Comparison of ENCODE assay signal across 13 cellular contexts in genomic region chr7:50962281-50962883, GRCh38.
DNase-seq lines count a peak whose midpoint lies in the region; ATAC-seq, FAIRE-seq and TF ChIP-seq lines count a peak whose summit lies in the region.
"Had no signal": no experiment of that assay in that cellular context is flagged by ENCODE, and none has a peak within 500 bp of the region (broad histone marks: within the 10 kb centered on the region; RNA-seq: fewer than 3 reads in every experiment).

No MANE protein-coding gene starts in this region.

- ATAC-seq in GM18868 (IDR thresholded peaks at IDR 0.05; ENCODE audit: unreplicated experiment) (peak; percentile 26), GM18907 (IDR thresholded peaks at IDR 0.05; ENCODE audit: unreplicated experiment) (no peak), HG02798 (IDR thresholded peaks at IDR 0.05; ENCODE audit: poor library complexity, unreplicated experiment) (no peak)

- H3K27ac ChIP-seq in C4-2B, result peak overlapping the region; percentile 75
- peak overlapping the region; percentile 14 for H3K27ac ChIP-seq in endothelial cell of umbilical vein (ENCODE audit: insufficient read depth, low read depth, low read length)
- H3K27ac ChIP-seq in ovary, result no peak overlapping the region
- H3K27ac ChIP-seq: prostate gland had no signal

- TF ChIP-seq EP300 in ovary (IDR thresholded peaks at IDR 0.05), result no peak

- H3K36me3 ChIP-seq in endothelial cell of umbilical vein (ENCODE audit: control insufficient read depth in 2 of 2, extremely low read depth in 1 of 2, insufficient read depth in 2 of 2, low read length in 2 of 2), result no peaks in the 10 kb centered on the region
- H3K36me3 ChIP-seq in ovary, result no peaks in the 10 kb centered on the region
- H3K36me3 ChIP-seq: prostate gland had no signal

- H3K79me2 ChIP-seq in endothelial cell of umbilical vein (ENCODE audit: control insufficient read depth, insufficient read depth, low read length), result no peaks in the 10 kb centered on the region

- no peaks in the 10 kb centered on the region for H3K9me1 ChIP-seq in endothelial cell of umbilical vein (replicated peaks; ENCODE audit: control insufficient read depth, extremely low read depth, insufficient read depth, low read length)

- no peak overlapping the region for H3K4me3 ChIP-seq in endothelial cell of umbilical vein (replicated peaks in 1 of 3; ENCODE audit: insufficient read depth in 1 of 3, low read depth in 1 of 3, low read length in 3 of 3)
- no peak overlapping the region for H3K4me3 ChIP-seq in ovary
- H3K4me3 ChIP-seq: prostate gland had no signal

- H4K20me1 ChIP-seq in endothelial cell of umbilical vein (replicated peaks; ENCODE audit: control insufficient read depth, extremely low read depth, insufficient read depth, low read length), result no peaks in the 10 kb centered on the region

- no peak overlapping the region for H3K4me2 ChIP-seq in endothelial cell of umbilical vein (ENCODE audit: insufficient read depth, low read length)

- H3K27me3 ChIP-seq in endothelial cell of umbilical vein (ENCODE audit: control insufficient read depth in 2 of 2, insufficient read depth in 2 of 2, low read length in 2 of 2) (no peaks in the 10 kb centered on the region), ovary (no peaks in the 10 kb centered on the region)

- DNase-seq in LHCN-M2 (ENCODE audit: low read depth) (peak; percentile 10), endothelial cell of umbilical vein (ENCODE audit: low read depth, low spot score) (no peak), NCI-H2196 treated with DMSO at 0.1 percent for 48 hours (lab: John Stamatoyannopoulos, UW; ENCODE audit: unreplicated experiment) (no peak), ovary (no peak)
- DNase-seq: activated CD8-positive, alpha-beta memory T cell treated with anti-CD3 and anti-CD28 coated beads for 24 hours; activated gamma-delta T cell; GDM1; MV-4-11 had no signal

- H2AFZ ChIP-seq in endothelial cell of umbilical vein (ENCODE audit: low read depth, low read length), result no peak overlapping the region

- no peak for TF ChIP-seq POLR2A in endothelial cell of umbilical vein (IDR thresholded peaks at IDR 0.05; ENCODE audit: low read depth, low read length)
- TF ChIP-seq POLR2A in ovary (IDR thresholded peaks at IDR 0.05), result no peak

- dilution Hi-C loops in endothelial cell of umbilical vein (cut with MboI; ENCODE audit: extremely low pct_ligation_motif_present, low sequenced_read_pairs), result no loop called here

- TF ChIP-seq CTCF in C4-2B (conservative IDR thresholded peaks at IDR 0.05) (no peak), endothelial cell of umbilical vein (IDR thresholded peaks at IDR 0.05; ENCODE audit: extremely low read depth in 1 of 2, insufficient read depth in 1 of 2, low read depth in 1 of 2, low read length in 2 of 2) (no peak), ovary (IDR thresholded peaks at IDR 0.05) (no peak)

- peaks cover 35% of the 10 kb centered on the region for H3K4me1 ChIP-seq in endothelial cell of umbilical vein (ENCODE audit: control insufficient read depth, extremely low read depth, insufficient read depth, low read length)
- H3K4me1 ChIP-seq in ovary (ENCODE audit: insufficient read depth), result no peaks in the 10 kb centered on the region
- H3K4me1 ChIP-seq: prostate gland had no signal

- peak; percentile 4 for FAIRE-seq in endothelial cell of umbilical vein (lab: Jason Lieb, UNC)

- H3K9ac ChIP-seq in endothelial cell of umbilical vein (replicated peaks; ENCODE audit: extremely low read depth, insufficient read depth, low read length), result no peak overlapping the region

- H3K9me3 ChIP-seq in endothelial cell of umbilical vein (replicated peaks; ENCODE audit: control insufficient read depth, insufficient read depth, low read length) (no peaks in the 10 kb centered on the region), ovary (no peaks in the 10 kb centered on the region)
- H3K9me3 ChIP-seq: prostate gland had no signal

- intact Hi-C loops in endothelial cell of umbilical vein (cut with micrococcal nuclease), result loop anchor here (2.0 to 5.0 kb wide), 2 partner anchors 170 to 515 kb away; no protein-coding TSS in a partner anchor
- intact Hi-C loops in ovary (cut with DNase I), result loop anchor here in 1 of 4 donors (5.0 kb wide), 1 partner anchor 1705 kb away; no protein-coding TSS in a partner anchor

- POLR2A ChIA-PET in endothelial cell of umbilical vein (lab: Charles Lee), result no interaction called here

- WGBS in ovary, 3 donors, result 81 to 87% (median 85%) methylated on average over 10 of the region's 10 CpGs

- BruUV-seq in endothelial cell of umbilical vein (replicated peaks; lab: Mats Ljungman, UMichigan), result no TSS peak

- CTCF ChIA-PET in endothelial cell of umbilical vein (lab: Charles Lee), result interaction anchor here (1.0 to 2.9 kb wide), 5 partner anchors 9 to 178 kb away, joined by 3 to 10 read pairs (median 4); no protein-coding TSS in a partner anchor

TF ChIP-seq in endothelial cell of umbilical vein, 7 proteins besides CTCF, POLR2A, EP300 and RAD21:
- TF ChIP-seq POLR2AphosphoS5 (IDR thresholded peaks at IDR 0.05; ENCODE audit: insufficient read depth, low read depth, low read length) (no peak), MYC (IDR thresholded peaks at IDR 0.05; ENCODE audit: low read depth, low read length) (no peak), FOS (IDR thresholded peaks at IDR 0.05; ENCODE audit: borderline replicate concordance, insufficient read depth, low read length) (no peak), MAX (IDR thresholded peaks at IDR 0.05; ENCODE audit: insufficient read depth, insufficient read length) (no peak), EZH2 (IDR thresholded peaks at IDR 0.05; ENCODE audit: borderline replicate concordance, low read depth, low read length, severe bottlenecking) (no peak), JUN (IDR thresholded peaks at IDR 0.05; ENCODE audit: borderline replicate concordance, insufficient read depth, insufficient read length, low read depth) (no peak), GATA2 (IDR thresholded peaks at IDR 0.05; ENCODE audit: insufficient read depth, insufficient read length, low read depth, low read length) (no peak)
TF ChIP-seq in endothelial cell of umbilical vein: peak in this region for 0.

Comparison
In these comparisons a context has a peak if more than half of its experiments do, and no peak if none do; other contexts are left out.
1. H3K27ac ChIP-seq: peak in C4-2B (single experiment) and endothelial cell of umbilical vein (single experiment); none in ovary (0 of 2).